21 cellular contexts compared by ENCODE assay signal in the genomic region with DNA sequence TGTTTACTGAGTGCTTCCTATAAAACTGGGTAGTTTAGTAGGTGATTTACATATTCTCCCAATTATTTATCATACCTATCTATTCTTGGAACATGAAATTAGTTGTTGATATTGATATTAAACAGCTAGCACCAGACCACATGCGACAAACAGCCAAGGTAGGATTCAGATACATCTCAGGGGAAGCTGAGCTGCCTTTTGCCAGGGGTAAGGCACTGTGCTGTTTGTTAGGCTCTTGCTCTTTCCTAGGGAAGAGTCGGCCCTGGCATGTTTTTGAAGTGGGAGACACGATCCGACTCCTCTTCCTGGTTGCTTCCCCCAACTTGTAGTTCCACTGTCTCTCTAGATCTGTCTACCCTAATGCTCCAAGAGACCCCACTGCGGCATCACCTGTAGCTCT.
DNase-seq lines count a peak whose midpoint lies in the region; ATAC-seq, FAIRE-seq and TF ChIP-seq lines count a peak whose summit lies in the region.
"Had no signal": no experiment of that assay in that cellular context is flagged by ENCODE, and none has a peak within 500 bp of the region (broad histone marks: within the 10 kb centered on the region; RNA-seq: fewer than 3 reads in every experiment).

No MANE protein-coding gene starts in this region.

- H3K9me3 ChIP-seq in HepG2 (ENCODE audit: low read length), result no peaks in the 10 kb centered on the region
- H3K9me3 ChIP-seq in right lobe of liver, result no peaks in the 10 kb centered on the region

- no peak for FAIRE-seq in HepG2 (lab: Jason Lieb, UNC)
- FAIRE-seq: A204.1, GM19239 had no signal

- ATAC-seq in HepG2, result no peak
- no peak for ATAC-seq in right lobe of liver
- no peak for ATAC-seq in activated T-helper 17 cell treated with anti-CD3 and anti-CD28 coated beads, Interleukin-2, amount 50 U/mL, for 72 hours (replicated peaks)

- TF ChIP-seq POLR2A in HepG2 (IDR thresholded peaks at IDR 0.05; ENCODE audit: insufficient read depth in 1 of 2, low read depth in 2 of 2, low read length in 2 of 2) (no peak), right lobe of liver (IDR thresholded peaks at IDR 0.05) (no peak)

- no peak overlapping the region for H3K4me3 ChIP-seq in HepG2 (replicated peaks in 1 of 3; ENCODE audit: insufficient read depth in 1 of 3, low read depth in 2 of 3, low read length in 3 of 3)
- H3K4me3 ChIP-seq in right lobe of liver, result no peak overlapping the region

- in situ Hi-C loops in HepG2 (cut with HindIII; ENCODE audit: extremely low pct_ligation_motif_present, low pct_unique_long_range_greater_than_20kb), result no loop called here

- no peak for TF ChIP-seq EP300 in HepG2 (IDR thresholded peaks at IDR 0.05; ENCODE audit: low read depth in 2 of 2, low read length in 2 of 2)
- no peak for TF ChIP-seq EP300 in HepG2 (CRISPR knock-in tag; IDR thresholded peaks at IDR 0.05; ENCODE audit: borderline replicate concordance)

- H3K4me1 Mint-ChIP-seq in activated T-helper 17 cell treated with anti-CD3 and anti-CD28 coated beads, Interleukin-2, amount 50 U/mL, for 72 hours, result peaks cover 5% of the 10 kb centered on the region
- H3K4me1 Mint-ChIP-seq in neural crest cell, result no peaks in the 10 kb centered on the region

- H3K27ac ChIP-seq in HepG2 (ENCODE audit: extremely low read length, insufficient read depth, low read length) (no peak overlapping the region), right lobe of liver (no peak overlapping the region)
- H3K27ac ChIP-seq: C4-2B had no signal

- H2AFZ ChIP-seq in HepG2 (ENCODE audit: low read length), result no peak overlapping the region

- no peak overlapping the region for H3K4me2 ChIP-seq in HepG2 (ENCODE audit: low read depth, low read length)

- POLR2A ChIA-PET in HepG2 (lab: Yijun Ruan, JAX), result no interaction called here

- H3K27ac Mint-ChIP-seq in activated T-helper 17 cell treated with anti-CD3 and anti-CD28 coated beads, Interleukin-2, amount 50 U/mL, for 72 hours, result peak overlapping the region; percentile 14
- H3K27ac Mint-ChIP-seq in neural crest cell (ENCODE audit: unreplicated experiment), result peak overlapping the region; percentile 17

- peaks cover 59% of the 10 kb centered on the region for H4K20me1 ChIP-seq in HepG2 (ENCODE audit: insufficient read depth, low read length)

- no peaks in the 10 kb centered on the region for H3K9me3 Mint-ChIP-seq in activated T-helper 17 cell treated with anti-CD3 and anti-CD28 coated beads, Interleukin-2, amount 50 U/mL, for 72 hours
- no peaks in the 10 kb centered on the region for H3K9me3 Mint-ChIP-seq in neural crest cell

- H3K36me3 ChIP-seq in HepG2 (replicated peaks in 1 of 2; ENCODE audit: control insufficient read depth in 1 of 2, insufficient read depth in 2 of 2, low read length in 2 of 2) (peaks cover 42 to 91% of the 10 kb centered on the region in 2 experiments), right lobe of liver (peaks cover 7 to 59% (median 31%) of the 10 kb centered on the region in 4 donors)

- H3K79me2 ChIP-seq in HepG2 (ENCODE audit: insufficient read depth, low read length), result peaks cover 2% of the 10 kb centered on the region

- H3K4me1 ChIP-seq in HepG2 (ENCODE audit: insufficient read depth, low read length), result peaks cover 17% of the 10 kb centered on the region
- peaks cover 0 to 8% (median 0%) of the 10 kb centered on the region in 4 donors for H3K4me1 ChIP-seq in right lobe of liver

- no TSS peak for BruUV-seq in HepG2 (replicated peaks; lab: Mats Ljungman, UMichigan)

- 95% methylated on average over 5 of the region's 5 CpGs for WGBS in HepG2 (ENCODE audit: low lambda C conversion rate)
- 97% methylated on average over 3 of the region's 5 CpGs for WGBS in right lobe of liver (ENCODE audit: insufficient coverage, low coverage, low lambda C conversion rate, missing lambda C conversion rate)

- TF ChIP-seq RAD21 in HepG2 (CRISPR knock-in tag; IDR thresholded peaks at IDR 0.05), result no peak

- TF ChIP-seq CTCF in HepG2 (CRISPR knock-in tag; IDR thresholded peaks at IDR 0.05) (no peak), right lobe of liver (IDR thresholded peaks at IDR 0.05) (no peak), neural crest cell (conservative IDR thresholded peaks at IDR 0.05) (no peak)

- H3K27me3 ChIP-seq in HepG2 (ENCODE audit: control insufficient read depth in 1 of 2, insufficient read depth in 2 of 2, low read length in 2 of 2) (no peaks in the 10 kb centered on the region), right lobe of liver (no peaks in the 10 kb centered on the region)

- CTCF ChIA-PET in HepG2 (lab: Yijun Ruan, JAX; ENCODE audit: low intra/inter-chr PET ratio, low total read pairs), result no interaction called here

- no peak overlapping the region for H3K4me3 Mint-ChIP-seq in activated T-helper 17 cell treated with anti-CD3 and anti-CD28 coated beads, Interleukin-2, amount 50 U/mL, for 72 hours
- H3K4me3 Mint-ChIP-seq in neural crest cell, result no peak overlapping the region

- intact Hi-C loops in HepG2 (cut with micrococcal nuclease; ENCODE audit: unreplicated experiment) (no loop called here), right lobe of liver (cut with DNase I) (no loop called here)

- H3K36me3 Mint-ChIP-seq in activated T-helper 17 cell treated with anti-CD3 and anti-CD28 coated beads, Interleukin-2, amount 50 U/mL, for 72 hours (ENCODE audit: low read depth), result peaks cover 71% of the 10 kb centered on the region
- H3K36me3 Mint-ChIP-seq in neural crest cell (ENCODE audit: low read depth), result peaks cover 8% of the 10 kb centered on the region

- no peaks in the 10 kb centered on the region for H3K27me3 Mint-ChIP-seq in activated T-helper 17 cell treated with anti-CD3 and anti-CD28 coated beads, Interleukin-2, amount 50 U/mL, for 72 hours
- no peaks in the 10 kb centered on the region for H3K27me3 Mint-ChIP-seq in neural crest cell (ENCODE audit: low read depth)

- no peak for DNase-seq in HepG2 (ENCODE audit: low spot score)
- no peak for DNase-seq in right lobe of liver
- DNase-seq in neural crest cell (ENCODE audit: low read depth, low spot score), result no peak
- no peak for DNase-seq in NCI-H1930 (lab: John Stamatoyannopoulos, UW)
- no peak for DNase-seq in LoVo (ENCODE audit: low spot score)
- no peak for DNase-seq in cerebellum (ENCODE audit: low spot score)
- DNase-seq: EL, GF-D8, Kasumi-1, MM.1S, NCI-H1048, NCI-H1436, NCI-H2029 treated with DMSO at 0.1 percent for 48 hours, NCI-H2171, NCI-H526, OCI-M1, Right ventricle myocardium superior had no signal

- H3K9ac ChIP-seq in HepG2 (ENCODE audit: insufficient read depth, low read depth, low read length), result no peak overlapping the region

TF ChIP-seq in HepG2, 621 proteins besides CTCF, POLR2A, EP300 and RAD21:
- TF ChIP-seq, protein P1, sequence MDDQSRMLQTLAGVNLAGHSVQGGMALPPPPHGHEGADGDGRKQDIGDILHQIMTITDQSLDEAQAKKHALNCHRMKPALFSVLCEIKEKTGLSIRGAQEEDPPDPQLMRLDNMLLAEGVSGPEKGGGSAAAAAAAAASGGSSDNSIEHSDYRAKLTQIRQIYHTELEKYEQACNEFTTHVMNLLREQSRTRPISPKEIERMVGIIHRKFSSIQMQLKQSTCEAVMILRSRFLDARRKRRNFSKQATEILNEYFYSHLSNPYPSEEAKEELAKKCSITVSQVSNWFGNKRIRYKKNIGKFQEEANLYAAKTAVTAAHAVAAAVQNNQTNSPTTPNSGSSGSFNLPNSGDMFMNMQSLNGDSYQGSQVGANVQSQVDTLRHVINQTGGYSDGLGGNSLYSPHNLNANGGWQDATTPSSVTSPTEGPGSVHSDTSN (CRISPR knock-in tag; IDR thresholded peaks at IDR 0.05; ENCODE audit: borderline replicate concordance), result no peak
- no peak for TF ChIP-seq TMF1 (CRISPR knock-in tag; IDR thresholded peaks at IDR 0.05; ENCODE audit: low read depth)
- 0 out of 2 replicates have a peak, but pooled peaks have one; percentile 37 for TF ChIP-seq POLR2AphosphoS5 (IDR thresholded peaks at IDR 0.05; ENCODE audit: low read depth, low read length)
- TF ChIP-seq ZNF619 (CRISPR knock-in tag; IDR thresholded peaks at IDR 0.05), result no peak
- no peak for TF ChIP-seq ZNF572 (CRISPR knock-in tag; IDR thresholded peaks at IDR 0.05)
- no peak for TF ChIP-seq FOXK1 (CRISPR knock-in tag; IDR thresholded peaks at IDR 0.05; ENCODE audit: borderline replicate concordance, low read depth)
- TF ChIP-seq ZNF766 (CRISPR knock-in tag; IDR thresholded peaks at IDR 0.05; ENCODE audit: borderline replicate concordance), result no peak
- no peak for TF ChIP-seq TARDBP (CRISPR knock-in tag; IDR thresholded peaks at IDR 0.05)
- peak; percentile 96 for TF ChIP-seq RBM22 (optimal IDR thresholded peaks at IDR 0.05; ENCODE audit: low read length)
- no peak for TF ChIP-seq ZNF232 (CRISPR knock-in tag; IDR thresholded peaks at IDR 0.05; ENCODE audit: borderline replicate concordance)
